ENCODE assay signal across 8 cellular contexts in the genomic region with DNA sequence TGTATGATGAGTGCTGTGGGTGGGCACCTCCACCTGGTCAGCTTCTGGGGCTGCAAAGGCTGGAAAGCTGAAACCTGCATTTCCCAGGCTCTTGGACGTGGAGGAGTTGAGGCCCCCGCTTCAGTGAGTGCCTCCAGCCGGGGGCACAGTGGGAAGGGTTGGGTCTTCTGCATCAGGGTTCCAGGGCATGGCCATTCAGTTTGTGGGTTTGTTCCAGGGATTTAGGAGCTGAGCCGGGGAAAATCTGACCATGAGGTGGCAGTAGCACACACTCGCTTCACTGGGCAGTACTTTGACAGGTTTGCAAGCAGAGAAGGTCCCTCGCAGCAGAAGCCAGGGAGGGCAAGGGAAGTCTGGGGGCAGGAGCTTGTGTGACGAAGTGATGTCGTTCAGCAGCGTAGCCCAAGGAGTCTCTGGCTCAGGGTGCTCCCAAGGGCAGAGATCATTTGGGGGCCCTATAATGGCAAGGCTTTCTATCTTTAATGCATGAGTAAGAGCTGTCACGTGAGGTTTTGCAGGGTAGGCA.
DNase-seq lines count a peak whose midpoint lies in the region; ATAC-seq and TF ChIP-seq lines count a peak whose summit lies in the region.

No MANE protein-coding gene starts in this region.

- POLR2A ChIA-PET in activated CD8-positive, alpha-beta T cell treated with anti-CD3 and anti-CD28 coated beads for 36 hours (lab: Charles Lee): no interaction called here
- POLR2A ChIA-PET in activated CD8-positive, alpha-beta T cell treated with anti-CD3 and anti-CD28 coated beads, Interleukin-2, amount 10 ng/mL, durations not matched to agents 7 days and 5 days (lab: Charles Lee): no interaction called here

- in situ Hi-C loops in transverse colon (cut with MboI; ENCODE audit: low pct_ligation_motif_present in 1 of 4, low pct_unique_long_range_greater_than_20kb in 1 of 4, low sequenced_read_pairs in 3 of 4): no loop called here

- TF ChIP-seq CTCF in activated CD8-positive, alpha-beta T cell treated with anti-CD3 and anti-CD28 coated beads for 36 hours (IDR thresholded peaks at IDR 0.05): no peak
- TF ChIP-seq CTCF in endodermal cell (conservative IDR thresholded peaks at IDR 0.05) (peak; percentile 82), transverse colon (IDR thresholded peaks at IDR 0.05) (peak; percentile 6 to 35 (median 27))

- H3K27me3 ChIP-seq in endodermal cell (ENCODE audit: control insufficient read depth, insufficient read depth, low read length, poor library complexity, severe bottlenecking): peaks cover 1% of the 10 kb centered on the region
- H3K27me3 ChIP-seq in transverse colon: peaks cover 4% of the 10 kb centered on the region

- H3K4me3 ChIP-seq in endodermal cell (ENCODE audit: low read length) (no peak overlapping the region), transverse colon (no peak overlapping the region)

- H3K27me3 Mint-ChIP-seq in activated CD8-positive, alpha-beta T cell treated with anti-CD3 and anti-CD28 coated beads for 36 hours: peaks cover 2% of the 10 kb centered on the region
- peaks cover 3% of the 10 kb centered on the region for H3K27me3 Mint-ChIP-seq in activated CD8-positive, alpha-beta T cell treated with anti-CD3 and anti-CD28 coated beads, Interleukin-2, amount 10 ng/mL, durations not matched to agents 7 days and 5 days (ENCODE audit: low read depth)
- peaks cover 7% of the 10 kb centered on the region for H3K27me3 Mint-ChIP-seq in endodermal cell (ENCODE audit: insufficient read depth)

- no peak for ATAC-seq in activated CD8-positive, alpha-beta T cell treated with anti-CD3 and anti-CD28 coated beads for 36 hours
- no peak for ATAC-seq in activated CD8-positive, alpha-beta T cell treated with anti-CD3 and anti-CD28 coated beads, Interleukin-2, amount 10 ng/mL, durations not matched to agents 7 days and 5 days
- ATAC-seq in HG02571 (IDR thresholded peaks at IDR 0.05; ENCODE audit: unreplicated experiment) (no peak), left ventricle myocardium superior (no peak)

- no peak for TF ChIP-seq POLR2A in transverse colon (IDR thresholded peaks at IDR 0.05)

- no peaks in the 10 kb centered on the region for H3K36me3 Mint-ChIP-seq in activated CD8-positive, alpha-beta T cell treated with anti-CD3 and anti-CD28 coated beads for 36 hours (ENCODE audit: low read depth)
- no peaks in the 10 kb centered on the region for H3K36me3 Mint-ChIP-seq in activated CD8-positive, alpha-beta T cell treated with anti-CD3 and anti-CD28 coated beads, Interleukin-2, amount 10 ng/mL, durations not matched to agents 7 days and 5 days (ENCODE audit: low read depth)
- H3K36me3 Mint-ChIP-seq in endodermal cell (ENCODE audit: low read depth): no peaks in the 10 kb centered on the region

- no peak overlapping the region for H3K27ac Mint-ChIP-seq in activated CD8-positive, alpha-beta T cell treated with anti-CD3 and anti-CD28 coated beads for 36 hours
- no peak overlapping the region for H3K27ac Mint-ChIP-seq in activated CD8-positive, alpha-beta T cell treated with anti-CD3 and anti-CD28 coated beads, Interleukin-2, amount 10 ng/mL, durations not matched to agents 7 days and 5 days
- no peak overlapping the region for H3K27ac Mint-ChIP-seq in endodermal cell

- no peak for TF ChIP-seq EP300 in transverse colon (IDR thresholded peaks at IDR 0.05; ENCODE audit: low read depth)

- DNase-seq in activated CD8-positive, alpha-beta T cell treated with anti-CD3 and anti-CD28 coated beads for 36 hours: peak; percentile 3
- no peak for DNase-seq in activated CD8-positive, alpha-beta T cell treated with anti-CD3 and anti-CD28 coated beads, Interleukin-2, amount 10 ng/mL, durations not matched to agents 7 days and 5 days
- DNase-seq in NCI-H446 treated with DMSO at 0.1 percent for 48 hours (lab: John Stamatoyannopoulos, UW): peak; percentile 29
- DNase-seq in endodermal cell: peak; percentile 88
- peak; percentile 25 for DNase-seq in transverse colon
- no peak for DNase-seq in activated CD8-positive, alpha-beta memory T cell treated with anti-CD3 and anti-CD28 coated beads, Interleukin-2, amount 50 U/mL, for 48 hours
- no peak for DNase-seq in left ventricle myocardium superior

- H3K4me1 Mint-ChIP-seq in activated CD8-positive, alpha-beta T cell treated with anti-CD3 and anti-CD28 coated beads for 36 hours (ENCODE audit: low read depth): no peaks in the 10 kb centered on the region
- no peaks in the 10 kb centered on the region for H3K4me1 Mint-ChIP-seq in activated CD8-positive, alpha-beta T cell treated with anti-CD3 and anti-CD28 coated beads, Interleukin-2, amount 10 ng/mL, durations not matched to agents 7 days and 5 days (ENCODE audit: low read depth)
- H3K4me1 Mint-ChIP-seq in endodermal cell: peaks cover 12% of the 10 kb centered on the region

- no peaks in the 10 kb centered on the region for H3K9me3 Mint-ChIP-seq in activated CD8-positive, alpha-beta T cell treated with anti-CD3 and anti-CD28 coated beads for 36 hours
- H3K9me3 Mint-ChIP-seq in activated CD8-positive, alpha-beta T cell treated with anti-CD3 and anti-CD28 coated beads, Interleukin-2, amount 10 ng/mL, durations not matched to agents 7 days and 5 days (ENCODE audit: insufficient read depth): no peaks in the 10 kb centered on the region
- H3K9me3 Mint-ChIP-seq in endodermal cell: peaks cover 37% of the 10 kb centered on the region

- CTCF ChIA-PET in activated CD8-positive, alpha-beta T cell treated with anti-CD3 and anti-CD28 coated beads for 36 hours (lab: Charles Lee): no interaction called here
- CTCF ChIA-PET in activated CD8-positive, alpha-beta T cell treated with anti-CD3 and anti-CD28 coated beads, Interleukin-2, amount 10 ng/mL, durations not matched to agents 7 days and 5 days (lab: Charles Lee): no interaction called here

- intact Hi-C loops in activated CD8-positive, alpha-beta T cell treated with anti-CD3 and anti-CD28 coated beads for 36 hours (cut with micrococcal nuclease): no loop called here
- intact Hi-C loops in transverse colon (cut with DNase I; ENCODE audit: low total_unique reads): no loop called here
- intact Hi-C loops in left ventricle myocardium superior (cut with micrococcal nuclease): no loop called here

- H3K36me3 ChIP-seq in endodermal cell (ENCODE audit: control insufficient read depth, insufficient read depth, low read length) (no peaks in the 10 kb centered on the region), transverse colon (no peaks in the 10 kb centered on the region)

- WGBS in endodermal cell (ENCODE audit: insufficient coverage in 1 of 2, insufficient read length in 1 of 2), 2 experiments: 54 to 73% methylated on average over 7 to 10 of the region's 10 CpGs
- WGBS in transverse colon (ENCODE audit: low coverage in 1 of 2), 2 donors: 68 to 100% methylated on average over 1 to 10 of the region's 10 CpGs

- no peak overlapping the region for H3K9ac ChIP-seq in endodermal cell (ENCODE audit: extremely low read depth, low read length, poor library complexity, severe bottlenecking)

- H3K4me1 ChIP-seq in endodermal cell (ENCODE audit: control insufficient read depth, insufficient read depth, low read length) (peaks cover 6% of the 10 kb centered on the region), transverse colon (peaks cover 0 to 7% (median 0%) of the 10 kb centered on the region in 4 donors)

- H3K4me3 Mint-ChIP-seq in activated CD8-positive, alpha-beta T cell treated with anti-CD3 and anti-CD28 coated beads for 36 hours: no peak overlapping the region
- H3K4me3 Mint-ChIP-seq in activated CD8-positive, alpha-beta T cell treated with anti-CD3 and anti-CD28 coated beads, Interleukin-2, amount 10 ng/mL, durations not matched to agents 7 days and 5 days: no peak overlapping the region
- no peak overlapping the region for H3K4me3 Mint-ChIP-seq in endodermal cell

- H3K27ac ChIP-seq in endodermal cell (ENCODE audit: low read depth, low read length) (no peak overlapping the region), transverse colon (no peak overlapping the region)

- peaks cover 10% of the 10 kb centered on the region for H3K9me3 ChIP-seq in endodermal cell (ENCODE audit: control insufficient read depth, low read length)
- no peaks in the 10 kb centered on the region for H3K9me3 ChIP-seq in transverse colon

Comparison
In these comparisons a context has a peak if more than half of its experiments do, and no peak if none do; other contexts are left out.
1. DNase-seq: peak in activated CD8-positive, alpha-beta T cell treated with anti-CD3 and anti-CD28 coated beads for 36 hours (single experiment), NCI-H446 treated with DMSO at 0.1 percent for 48 hours (single experiment), endodermal cell (single experiment) and transverse colon (single experiment); none in activated CD8-positive, alpha-beta T cell treated with anti-CD3 and anti-CD28 coated beads, Interleukin-2, amount 10 ng/mL, durations not matched to agents 7 days and 5 days (single experiment), activated CD8-positive, alpha-beta memory T cell treated with anti-CD3 and anti-CD28 coated beads, Interleukin-2, amount 50 U/mL, for 48 hours (single experiment) and left ventricle myocardium superior (single experiment).